Comparison of ENCODE assay signal across 3 cellular contexts in the genomic region with DNA sequence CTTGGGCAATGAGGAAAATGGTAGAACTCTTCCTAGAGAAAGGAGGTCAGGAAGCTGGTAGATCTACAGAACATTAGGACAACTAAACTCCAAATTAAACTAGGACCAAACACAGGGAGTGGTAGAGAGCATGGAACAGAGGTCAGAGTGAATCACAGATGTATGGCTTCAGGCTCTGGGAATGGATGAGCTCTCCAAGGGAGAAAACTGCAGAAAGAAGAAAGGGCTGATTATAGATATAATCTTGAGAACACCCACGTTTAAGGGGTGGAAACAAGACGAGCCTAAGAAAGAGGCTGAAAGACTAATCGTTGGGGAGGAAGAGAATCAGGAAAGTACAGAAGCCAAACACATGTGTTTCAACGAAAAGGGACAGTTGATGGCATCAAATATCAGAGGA.
A peak's percentile ranks its signal among the peaks of the same experiment; 100 is the strongest.
TF ChIP-seq lines count a peak whose summit lies in the region.

No MANE protein-coding gene starts in this region.

TF ChIP-seq in HEK293, 187 proteins besides CTCF, POLR2A, EP300 and RAD21:
- TF ChIP-seq WT1 (tag by site-specific recombination; IDR thresholded peaks at IDR 0.05) (no peak), PRDM1 (tag by site-specific recombination; IDR thresholded peaks at IDR 0.05) (peak; percentile 15; the same call in 1 of the 2 replicates)

TF ChIP-seq in K562, 482 proteins besides CTCF, POLR2A, EP300 and RAD21:
- no peak for TF ChIP-seq ZKSCAN8 (CRISPR knock-in tag; IDR thresholded peaks at IDR 0.05)
- TF ChIP-seq EGR1 (conservative IDR thresholded peaks at IDR 0.05), result peak; percentile 64

TF ChIP-seq in HEK293T, 16 proteins besides CTCF, POLR2A, EP300 and RAD21:
- TF ChIP-seq FOXA1 (IDR thresholded peaks at IDR 0.05) (no peak), LEF1 (IDR thresholded peaks at IDR 0.05; ENCODE audit: borderline replicate concordance) (no peak), SP1 (IDR thresholded peaks at IDR 0.05) (no peak), CTBP1 (IDR thresholded peaks at IDR 0.05; ENCODE audit: borderline replicate concordance) (no peak), NFRKB (IDR thresholded peaks at IDR 0.05) (no peak), BHLHE40 (IDR thresholded peaks at IDR 0.05; ENCODE audit: borderline replicate concordance) (no peak), FOXM1 (IDR thresholded peaks at IDR 0.05; ENCODE audit: borderline replicate concordance) (no peak), FOXK2 (IDR thresholded peaks at IDR 0.05) (no peak), L3MBTL2 (conservative IDR thresholded peaks at IDR 0.05) (no peak), ZNF384 (IDR thresholded peaks at IDR 0.05) (no peak), ELF4 (IDR thresholded peaks at IDR 0.05) (no peak), TARDBP (IDR thresholded peaks at IDR 0.05) (no peak), ARNT (IDR thresholded peaks at IDR 0.05) (no peak), PKNOX1 (IDR thresholded peaks at IDR 0.05) (no peak), HDGF (IDR thresholded peaks at IDR 0.05; ENCODE audit: borderline replicate concordance) (no peak), SUZ12 (IDR thresholded peaks at IDR 0.05) (no peak)
TF ChIP-seq in HEK293T: peak in this region for 0.
